ENCODE assay signal across 1 cellular context in the genomic region with DNA sequence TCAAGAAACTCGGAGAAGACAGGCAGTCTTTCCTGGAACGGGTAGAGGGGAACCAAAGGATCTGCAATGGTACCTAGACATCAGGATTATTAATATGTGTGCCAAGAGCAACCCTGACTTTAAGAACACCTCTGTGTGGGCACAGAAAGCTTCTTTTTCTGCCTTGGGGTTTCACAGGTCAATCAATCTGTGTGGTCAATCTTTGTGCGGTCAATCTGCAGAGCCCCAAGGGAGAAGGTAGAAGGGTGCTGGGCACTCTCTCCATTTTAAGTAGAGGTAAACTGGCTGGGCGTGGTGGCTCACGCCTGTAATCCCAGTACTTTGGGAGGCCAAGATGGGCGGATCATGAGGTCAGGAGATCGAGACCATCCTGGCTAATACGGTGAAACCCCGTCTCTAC.
TF ChIP-seq lines count a peak whose summit lies in the region.

No MANE protein-coding gene starts in this region.

TF ChIP-seq in IMR-90, 13 proteins besides CTCF, POLR2A, EP300 and RAD21 (continued from another document):
- TF ChIP-seq MAFK (IDR thresholded peaks at IDR 0.05; ENCODE audit: low read depth, low read length) = no peak
- TF ChIP-seq, protein P1, sequence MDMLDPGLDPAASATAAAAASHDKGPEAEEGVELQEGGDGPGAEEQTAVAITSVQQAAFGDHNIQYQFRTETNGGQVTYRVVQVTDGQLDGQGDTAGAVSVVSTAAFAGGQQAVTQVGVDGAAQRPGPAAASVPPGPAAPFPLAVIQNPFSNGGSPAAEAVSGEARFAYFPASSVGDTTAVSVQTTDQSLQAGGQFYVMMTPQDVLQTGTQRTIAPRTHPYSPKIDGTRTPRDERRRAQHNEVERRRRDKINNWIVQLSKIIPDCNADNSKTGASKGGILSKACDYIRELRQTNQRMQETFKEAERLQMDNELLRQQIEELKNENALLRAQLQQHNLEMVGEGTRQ (IDR thresholded peaks at IDR 0.05; ENCODE audit: low read depth, low read length) = no peak
